In genomic region chr1:35191429-35192055, GRCh38 we compare ENCODE assay signal across 1 cellular context.
TF ChIP-seq lines count a peak whose summit lies in the region.

No MANE protein-coding gene starts in this region.

TF ChIP-seq in GM12878, 131 proteins besides CTCF, POLR2A, EP300 and RAD21 (continued from another document):
- TF ChIP-seq CEBPZ (IDR thresholded peaks at IDR 0.05; ENCODE audit: low read depth, low read length) (no peak), GABPA (IDR thresholded peaks at IDR 0.05; ENCODE audit: low read depth) (no peak), GATAD2B (conservative IDR thresholded peaks at IDR 0.05; ENCODE audit: low read depth) (no peak), KAT2A (conservative IDR thresholded peaks at IDR 0.05; ENCODE audit: control insufficient read depth, low read depth, low read length) (no peak), RELB (IDR thresholded peaks at IDR 0.05; ENCODE audit: low read depth) (peak; percentile 51; the same call in 1 of the 2 replicates), SIN3A (IDR thresholded peaks at IDR 0.05; ENCODE audit: low read depth, low read length) (peak; percentile 44; the same call in 1 of the 2 replicates), NKRF (conservative IDR thresholded peaks at IDR 0.05) (peak; percentile 54; the same call in 1 of the 2 replicates), PAX8 (IDR thresholded peaks at IDR 0.05) (no peak), ZBTB33 (IDR thresholded peaks at IDR 0.05) (no peak), MLLT1 (IDR thresholded peaks at IDR 0.05) (peak; percentile 60; the same call in 1 of the 2 replicates), ESRRA (IDR thresholded peaks at IDR 0.05; ENCODE audit: low read length) (no peak), NR2F1 (conservative IDR thresholded peaks at IDR 0.05) (no peak), SMARCA5 (IDR thresholded peaks at IDR 0.05) (no peak)
